9 cellular contexts compared by ENCODE assay signal in the genomic region with DNA sequence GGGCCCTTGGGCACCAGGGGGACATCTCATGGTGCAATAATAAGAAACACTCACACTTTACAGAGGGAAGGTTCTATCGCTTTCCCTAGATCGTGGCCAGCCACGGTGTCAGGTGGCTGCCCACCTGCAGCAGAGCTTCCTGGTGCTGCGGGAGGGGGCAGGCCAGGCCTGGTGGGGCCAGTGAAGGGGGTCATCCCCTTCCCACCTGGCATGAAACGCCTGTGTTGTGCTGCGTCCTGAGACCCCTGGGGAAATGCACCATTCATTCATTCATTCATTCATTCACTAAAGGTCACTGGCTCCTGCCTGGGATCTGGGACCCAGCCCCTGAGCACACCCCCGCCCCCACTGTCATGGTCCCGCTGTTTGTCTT. TPM values are rescaled to one million over a fixed set of nuclear protein-coding genes. Genes with fewer than 3 reads are reported as not detected.
A peak's percentile ranks its signal among the peaks of the same experiment; 100 is the strongest.
DNase-seq lines count a peak whose midpoint lies in the region; ATAC-seq and TF ChIP-seq lines count a peak whose summit lies in the region.
"Had no signal": no experiment of that assay in that cellular context is flagged by ENCODE, and none has a peak within 500 bp of the region (broad histone marks: within the 10 kb centered on the region; RNA-seq: fewer than 3 reads in every experiment).

No MANE protein-coding gene starts in this region.

- H3K27ac ChIP-seq in body of pancreas (peak overlapping the region; percentile 68 to 94 (median 84)), liver (ENCODE audit: low read depth in 1 of 2, low read length in 2 of 2) (peak overlapping the region; percentile 90 to 93), tibial artery (peak overlapping the region; percentile 85)
- H3K27ac ChIP-seq: BLaER1 treated with 17β-estradiol and CSF1 and Interleukin-3, amounts not matched to agents 10 nM and 100 nM had no signal

- intact Hi-C loops in body of pancreas (cut with DNase I): no loop called here
- intact Hi-C loops in tibial artery (cut with DNase I; ENCODE audit: low total_unique reads): no loop called here

- no peak for TF ChIP-seq CTCF in body of pancreas (IDR thresholded peaks at IDR 0.05)
- TF ChIP-seq CTCF in liver (IDR thresholded peaks at IDR 0.05; ENCODE audit: low read depth, low read length, missing input control): no peak
- no peak for TF ChIP-seq CTCF in tibial artery (IDR thresholded peaks at IDR 0.05)

- H3K36me3 Mint-ChIP-seq in activated T-cell treated with anti-CD3 and anti-CD28 coated beads, Interleukin-2, amount 50 U/mL, for 24 hours (ENCODE audit: low read depth): no peaks in the 10 kb centered on the region

- DNase-seq in activated T-cell treated with anti-CD3 and anti-CD28 coated beads, Interleukin-2, amount 50 U/mL, for 24 hours: no peak
- no peak for DNase-seq in activated T-cell treated with anti-CD3 and anti-CD28 coated beads, Interleukin-2, amount 50 U/mL, for 1 hour
- no peak for DNase-seq in body of pancreas
- no peak for DNase-seq in tibial artery
- no peak for DNase-seq in activated CD4-positive, CD25-positive, alpha-beta regulatory T cell treated with anti-CD3 and anti-CD28 coated beads, Interleukin-2, amount 50 U/mL, for 72 hours

- H3K4me3 ChIP-seq in body of pancreas (peak overlapping the region in 1 of 2 donors; percentile 42), liver (ENCODE audit: low read depth in 1 of 3, low read length in 3 of 3) (peak overlapping the region; percentile 47 to 82 (median 74)), tibial artery (peak overlapping the region; percentile 68 to 81)
- H3K4me3 ChIP-seq: BLaER1 treated with 17β-estradiol and CSF1 and Interleukin-3, amounts not matched to agents 10 nM and 100 nM had no signal

- H3K27ac Mint-ChIP-seq in activated T-cell treated with anti-CD3 and anti-CD28 coated beads, Interleukin-2, amount 50 U/mL, for 24 hours: peak overlapping the region; percentile 79

- H3K4me1 Mint-ChIP-seq in activated T-cell treated with anti-CD3 and anti-CD28 coated beads, Interleukin-2, amount 50 U/mL, for 24 hours (ENCODE audit: low read depth): peaks cover 23% of the 10 kb centered on the region

- no peaks in the 10 kb centered on the region for H3K27me3 ChIP-seq in body of pancreas
- H3K27me3 ChIP-seq in liver (ENCODE audit: control insufficient read depth in 4 of 4, insufficient read depth in 4 of 4, low read length in 3 of 4): no peaks in the 10 kb centered on the region
- H3K27me3 ChIP-seq in tibial artery: no peaks in the 10 kb centered on the region
- H3K27me3 ChIP-seq: BLaER1 treated with 17β-estradiol and CSF1 and Interleukin-3, amounts not matched to agents 10 nM and 100 nM had no signal

- H3K9me3 Mint-ChIP-seq in activated T-cell treated with anti-CD3 and anti-CD28 coated beads, Interleukin-2, amount 50 U/mL, for 24 hours: no peaks in the 10 kb centered on the region

- TF ChIP-seq POLR2A in body of pancreas (IDR thresholded peaks at IDR 0.05): no peak

- H3K4me1 ChIP-seq in body of pancreas (peaks cover 47% of the 10 kb centered on the region), liver (ENCODE audit: control insufficient read depth in 4 of 4, insufficient read depth in 4 of 4, low read length in 3 of 4) (peaks cover 24 to 73% (median 57%) of the 10 kb centered on the region in 4 donors), tibial artery (peaks cover 0 to 53% (median 40%) of the 10 kb centered on the region in 4 donors)

- H3K9me3 ChIP-seq in body of pancreas: no peaks in the 10 kb centered on the region
- no peaks in the 10 kb centered on the region for H3K9me3 ChIP-seq in liver (ENCODE audit: control insufficient read depth in 4 of 4, low read length in 3 of 4)
- H3K9me3 ChIP-seq in tibial artery: no peaks in the 10 kb centered on the region
- H3K9me3 ChIP-seq: BLaER1 treated with 17β-estradiol and CSF1 and Interleukin-3, amounts not matched to agents 10 nM and 100 nM had no signal

- ATAC-seq in body of pancreas (no peak), GM19328 (IDR thresholded peaks at IDR 0.05; ENCODE audit: unreplicated experiment) (no peak), HG03457 (IDR thresholded peaks at IDR 0.05; ENCODE audit: unreplicated experiment) (no peak)

- H3K4me3 Mint-ChIP-seq in activated T-cell treated with anti-CD3 and anti-CD28 coated beads, Interleukin-2, amount 50 U/mL, for 24 hours: peak overlapping the region; percentile 73

- H3K27me3 Mint-ChIP-seq in activated T-cell treated with anti-CD3 and anti-CD28 coated beads, Interleukin-2, amount 50 U/mL, for 24 hours: peaks cover 20% of the 10 kb centered on the region

- TF ChIP-seq RAD21 in liver (IDR thresholded peaks at IDR 0.05): no peak

- peak overlapping the region; percentile 58 to 68 for H3K9ac ChIP-seq in liver (ENCODE audit: low read depth in 1 of 2, low read length in 2 of 2)
- H3K9ac ChIP-seq: BLaER1 treated with 17β-estradiol and CSF1 and Interleukin-3, amounts not matched to agents 10 nM and 100 nM had no signal

- 0 to 9% methylated on average over 3 to 8 of the region's 8 CpGs for WGBS in body of pancreas, 2 donors
- WGBS in liver: 18% methylated on average over 8 of the region's 8 CpGs

- H3K36me3 ChIP-seq in body of pancreas (replicated peaks in 1 of 2; ENCODE audit: insufficient read depth in 1 of 2, low read depth in 2 of 2) (no peaks in the 10 kb centered on the region), liver (ENCODE audit: control insufficient read depth in 4 of 4, insufficient read depth in 3 of 4, low read depth in 1 of 4, low read length in 3 of 4) (no peaks in the 10 kb centered on the region), tibial artery (no peaks in the 10 kb centered on the region)
- H3K36me3 ChIP-seq: BLaER1 treated with 17β-estradiol and CSF1 and Interleukin-3, amounts not matched to agents 10 nM and 100 nM had no signal

TF ChIP-seq in liver, 16 proteins besides CTCF, POLR2A, EP300 and RAD21:
- TF ChIP-seq TAF1 (conservative IDR thresholded peaks at IDR 0.05): no peak
- TF ChIP-seq JUND (IDR thresholded peaks at IDR 0.05): no peak
- TF ChIP-seq, protein P1, sequence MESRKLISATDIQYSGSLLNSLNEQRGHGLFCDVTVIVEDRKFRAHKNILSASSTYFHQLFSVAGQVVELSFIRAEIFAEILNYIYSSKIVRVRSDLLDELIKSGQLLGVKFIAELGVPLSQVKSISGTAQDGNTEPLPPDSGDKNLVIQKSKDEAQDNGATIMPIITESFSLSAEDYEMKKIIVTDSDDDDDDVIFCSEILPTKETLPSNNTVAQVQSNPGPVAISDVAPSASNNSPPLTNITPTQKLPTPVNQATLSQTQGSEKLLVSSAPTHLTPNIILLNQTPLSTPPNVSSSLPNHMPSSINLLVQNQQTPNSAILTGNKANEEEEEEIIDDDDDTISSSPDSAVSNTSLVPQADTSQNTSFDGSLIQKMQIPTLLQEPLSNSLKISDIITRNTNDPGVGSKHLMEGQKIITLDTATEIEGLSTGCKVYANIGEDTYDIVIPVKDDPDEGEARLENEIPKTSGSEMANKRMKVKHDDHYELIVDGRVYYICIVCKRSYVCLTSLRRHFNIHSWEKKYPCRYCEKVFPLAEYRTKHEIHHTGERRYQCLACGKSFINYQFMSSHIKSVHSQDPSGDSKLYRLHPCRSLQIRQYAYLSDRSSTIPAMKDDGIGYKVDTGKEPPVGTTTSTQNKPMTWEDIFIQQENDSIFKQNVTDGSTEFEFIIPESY (IDR thresholded peaks at IDR 0.05): no peak
- TF ChIP-seq, protein P2, sequence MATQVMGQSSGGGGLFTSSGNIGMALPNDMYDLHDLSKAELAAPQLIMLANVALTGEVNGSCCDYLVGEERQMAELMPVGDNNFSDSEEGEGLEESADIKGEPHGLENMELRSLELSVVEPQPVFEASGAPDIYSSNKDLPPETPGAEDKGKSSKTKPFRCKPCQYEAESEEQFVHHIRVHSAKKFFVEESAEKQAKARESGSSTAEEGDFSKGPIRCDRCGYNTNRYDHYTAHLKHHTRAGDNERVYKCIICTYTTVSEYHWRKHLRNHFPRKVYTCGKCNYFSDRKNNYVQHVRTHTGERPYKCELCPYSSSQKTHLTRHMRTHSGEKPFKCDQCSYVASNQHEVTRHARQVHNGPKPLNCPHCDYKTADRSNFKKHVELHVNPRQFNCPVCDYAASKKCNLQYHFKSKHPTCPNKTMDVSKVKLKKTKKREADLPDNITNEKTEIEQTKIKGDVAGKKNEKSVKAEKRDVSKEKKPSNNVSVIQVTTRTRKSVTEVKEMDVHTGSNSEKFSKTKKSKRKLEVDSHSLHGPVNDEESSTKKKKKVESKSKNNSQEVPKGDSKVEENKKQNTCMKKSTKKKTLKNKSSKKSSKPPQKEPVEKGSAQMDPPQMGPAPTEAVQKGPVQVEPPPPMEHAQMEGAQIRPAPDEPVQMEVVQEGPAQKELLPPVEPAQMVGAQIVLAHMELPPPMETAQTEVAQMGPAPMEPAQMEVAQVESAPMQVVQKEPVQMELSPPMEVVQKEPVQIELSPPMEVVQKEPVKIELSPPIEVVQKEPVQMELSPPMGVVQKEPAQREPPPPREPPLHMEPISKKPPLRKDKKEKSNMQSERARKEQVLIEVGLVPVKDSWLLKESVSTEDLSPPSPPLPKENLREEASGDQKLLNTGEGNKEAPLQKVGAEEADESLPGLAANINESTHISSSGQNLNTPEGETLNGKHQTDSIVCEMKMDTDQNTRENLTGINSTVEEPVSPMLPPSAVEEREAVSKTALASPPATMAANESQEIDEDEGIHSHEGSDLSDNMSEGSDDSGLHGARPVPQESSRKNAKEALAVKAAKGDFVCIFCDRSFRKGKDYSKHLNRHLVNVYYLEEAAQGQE (IDR thresholded peaks at IDR 0.05): no peak

RNA-seq across cellular contexts. Expression of a gene that starts 0.4 kb away (rescaled TPM):
- 10 to 100 TPM; 19.1 to 33.5 TPM for total RNA-seq in body of pancreas
- 10 to 100 TPM in 1 of 2 donors, 1 to 10 TPM in 1; 7.8 to 27.0 TPM for total RNA-seq in liver
- 10 to 100 TPM; 39.4 to 50.7 TPM for polyA plus RNA-seq in liver

RNA-seq across cellular contexts. Expression of a gene that starts 33.3 kb away (rescaled TPM):
- total RNA-seq in body of pancreas: under 1 TPM in 1 of 2 donors, not detected in 1; 0.78 TPM
- total RNA-seq in liver: 1 to 10 TPM; 1.0 to 1.8 TPM
- polyA plus RNA-seq in liver: 10 to 100 TPM in 1 of 2 donors, under 1 TPM in 1; 0.47 to 12.1 TPM
